20 cellular contexts compared by ENCODE assay signal in the genomic region with DNA sequence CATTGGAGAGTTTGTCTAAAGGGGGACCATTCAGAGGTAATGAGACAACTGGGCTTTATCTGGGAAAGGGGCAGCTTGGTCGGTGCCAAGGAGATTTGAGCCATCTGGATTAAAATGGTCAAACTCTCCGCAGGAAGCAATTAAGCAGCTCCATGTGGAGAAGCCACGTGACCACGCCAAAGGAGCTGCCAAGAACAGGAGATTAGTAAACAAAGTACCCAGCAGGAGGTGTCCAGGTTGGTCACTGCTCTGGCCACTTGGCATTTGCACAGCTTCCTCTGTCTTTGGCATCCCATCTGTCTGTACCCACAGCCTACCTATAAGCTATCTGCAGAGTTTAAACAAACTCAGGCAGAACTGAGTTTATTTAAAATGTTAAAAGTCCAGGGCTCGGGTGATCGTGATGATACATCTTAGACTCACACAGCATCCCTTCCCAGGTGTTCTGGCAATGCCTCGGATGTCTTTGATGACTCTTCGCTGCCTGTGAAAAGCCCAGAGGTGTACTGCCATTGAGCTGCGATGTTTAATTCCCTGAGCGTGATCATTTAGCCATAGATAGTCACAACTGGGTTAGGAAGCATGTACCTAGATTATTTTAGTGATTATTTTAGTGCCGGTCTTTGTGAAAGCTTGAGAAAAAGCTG.
A peak's percentile ranks its signal among the peaks of the same experiment; 100 is the strongest.
DNase-seq lines count a peak whose midpoint lies in the region; ATAC-seq and TF ChIP-seq lines count a peak whose summit lies in the region.
"Had no signal": no experiment of that assay in that cellular context is flagged by ENCODE, and none has a peak within 500 bp of the region (broad histone marks: within the 10 kb centered on the region; RNA-seq: fewer than 3 reads in every experiment).

No MANE protein-coding gene starts in this region.

- POLR2A ChIA-PET in WTC11 (lab: Charles Lee) = no interaction called here

- H3K9me3 Mint-ChIP-seq in WTC11 = peaks cover 7% of the 10 kb centered on the region; the same call in 1 of the 2 replicates
- H3K9me3 Mint-ChIP-seq in activated naive CD4-positive, alpha-beta T cell treated with anti-CD3 and anti-CD28 coated beads for 36 hours = peaks cover 5% of the 10 kb centered on the region

- no peak overlapping the region for H3K27ac Mint-ChIP-seq in WTC11
- H3K27ac Mint-ChIP-seq in activated naive CD4-positive, alpha-beta T cell treated with anti-CD3 and anti-CD28 coated beads for 36 hours = no peak overlapping the region
- H3K27ac Mint-ChIP-seq: activated B cell treated with CpG ODN at 0.5 μM for 24 hours; activated naive CD8-positive, alpha-beta T cell treated with anti-CD3 and anti-CD28 coated beads for 36 hours; endodermal cell; memory B cell; natural killer cell had no signal

- H3K27me3 Mint-ChIP-seq in WTC11 (ENCODE audit: low read depth) = no peaks in the 10 kb centered on the region
- no peaks in the 10 kb centered on the region for H3K27me3 Mint-ChIP-seq in activated naive CD4-positive, alpha-beta T cell treated with anti-CD3 and anti-CD28 coated beads for 36 hours (ENCODE audit: low read depth)
- H3K27me3 Mint-ChIP-seq: activated B cell treated with CpG ODN at 0.5 μM for 24 hours; activated naive CD8-positive, alpha-beta T cell treated with anti-CD3 and anti-CD28 coated beads for 36 hours had no signal

- in situ Hi-C loops in G401 (cut with HindIII; ENCODE audit: low sequenced_read_pairs) = no loop called here

- no peaks in the 10 kb centered on the region for H3K36me3 Mint-ChIP-seq in WTC11
- H3K36me3 Mint-ChIP-seq in activated naive CD4-positive, alpha-beta T cell treated with anti-CD3 and anti-CD28 coated beads for 36 hours (ENCODE audit: low read depth) = no peaks in the 10 kb centered on the region
- H3K36me3 Mint-ChIP-seq: activated naive CD8-positive, alpha-beta T cell treated with anti-CD3 and anti-CD28 coated beads for 36 hours; memory B cell; natural killer cell had no signal

- CTCF ChIA-PET in WTC11 (lab: Charles Lee) = interaction anchor here (1.1 to 1.4 kb wide), 2 partner anchors 21 to 415 kb away, joined by 3 to 7 read pairs; no protein-coding TSS in a partner anchor
- CTCF ChIA-PET in activated naive CD4-positive, alpha-beta T cell treated with anti-CD3 and anti-CD28 coated beads for 36 hours (lab: Charles Lee) = interaction anchor here (1.0 kb wide), 1 partner anchor 11 kb away, joined by 3 read pairs; no protein-coding TSS in a partner anchor

- H3K4me3 Mint-ChIP-seq in WTC11 = no peak overlapping the region
- no peak overlapping the region for H3K4me3 Mint-ChIP-seq in activated naive CD4-positive, alpha-beta T cell treated with anti-CD3 and anti-CD28 coated beads for 36 hours
- H3K4me3 Mint-ChIP-seq: activated B cell treated with CpG ODN at 0.5 μM for 24 hours; activated naive CD8-positive, alpha-beta T cell treated with anti-CD3 and anti-CD28 coated beads for 36 hours; endodermal cell; memory B cell; natural killer cell had no signal

- peaks cover 31% of the 10 kb centered on the region for H3K4me1 Mint-ChIP-seq in WTC11
- no peaks in the 10 kb centered on the region for H3K4me1 Mint-ChIP-seq in activated naive CD4-positive, alpha-beta T cell treated with anti-CD3 and anti-CD28 coated beads for 36 hours (ENCODE audit: low read depth)
- H3K4me1 Mint-ChIP-seq: activated B cell treated with CpG ODN at 0.5 μM for 24 hours; activated naive CD8-positive, alpha-beta T cell treated with anti-CD3 and anti-CD28 coated beads for 36 hours; endodermal cell; memory B cell; natural killer cell had no signal

- no peak for TF ChIP-seq CTCF in WTC11 (IDR thresholded peaks at IDR 0.05)

- ATAC-seq in WTC11 = no peak
- no peak for ATAC-seq in HG03045 (IDR thresholded peaks at IDR 0.05; ENCODE audit: unreplicated experiment)
- ATAC-seq: HCT116, natural killer cell had no signal

- DNase-seq in G401 (ENCODE audit: low spot score) (peak; percentile 99), NCI-H1092 treated with DMSO at 0.1 percent for 48 hours (lab: John Stamatoyannopoulos, UW) (peak; percentile 88), WTC11 (ENCODE audit: low spot score) (no peak), head of caudate nucleus (peak in 25 of 42 donors; percentile 17 to 64 (median 30)), DMS53 (lab: John Stamatoyannopoulos, UW) (no peak)
- DNase-seq in activated naive CD4-positive, alpha-beta T cell treated with anti-CD3 and anti-CD28 coated beads for 36 hours = no peak
- no peak for DNase-seq in stimulated activated CD4-positive, alpha-beta T cell treated with anti-CD3 and anti-CD28 coated beads, Interleukin-4, amount 100 ng/mL, for 4 hours
- DNase-seq: activated B cell treated with CpG ODN at 0.5 μM for 24 hours; activated naive CD8-positive, alpha-beta T cell treated with anti-CD3 and anti-CD28 coated beads for 36 hours; Caco-2; central memory CD4-positive, alpha-beta T cell; endodermal cell; natural killer cell; NCI-H446; SJCRH30; stimulated activated CD4-positive, alpha-beta T cell treated with anti-CD3 and anti-CD28 coated beads, Interleukin-2, amount 100 ng/mL, for 48 hours; uterus had no signal

- intact Hi-C loops in head of caudate nucleus (cut with DNase I) = no loop called here
- intact Hi-C loops in activated naive CD4-positive, alpha-beta T cell treated with anti-CD3 and anti-CD28 coated beads for 36 hours (cut with micrococcal nuclease) = no loop called here

TF ChIP-seq in WTC11, 78 proteins besides CTCF, POLR2A, EP300 and RAD21:
- TF ChIP-seq, protein P1, sequence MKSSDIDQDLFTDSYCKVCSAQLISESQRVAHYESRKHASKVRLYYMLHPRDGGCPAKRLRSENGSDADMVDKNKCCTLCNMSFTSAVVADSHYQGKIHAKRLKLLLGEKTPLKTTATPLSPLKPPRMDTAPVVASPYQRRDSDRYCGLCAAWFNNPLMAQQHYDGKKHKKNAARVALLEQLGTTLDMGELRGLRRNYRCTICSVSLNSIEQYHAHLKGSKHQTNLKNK (CRISPR knock-in tag; IDR thresholded peaks at IDR 0.05) = no peak
- no peak for TF ChIP-seq NR2C2 (CRISPR knock-in tag; IDR thresholded peaks at IDR 0.05)
- no peak for TF ChIP-seq HMGA2 (CRISPR knock-in tag; IDR thresholded peaks at IDR 0.05)
- TF ChIP-seq, protein P2, sequence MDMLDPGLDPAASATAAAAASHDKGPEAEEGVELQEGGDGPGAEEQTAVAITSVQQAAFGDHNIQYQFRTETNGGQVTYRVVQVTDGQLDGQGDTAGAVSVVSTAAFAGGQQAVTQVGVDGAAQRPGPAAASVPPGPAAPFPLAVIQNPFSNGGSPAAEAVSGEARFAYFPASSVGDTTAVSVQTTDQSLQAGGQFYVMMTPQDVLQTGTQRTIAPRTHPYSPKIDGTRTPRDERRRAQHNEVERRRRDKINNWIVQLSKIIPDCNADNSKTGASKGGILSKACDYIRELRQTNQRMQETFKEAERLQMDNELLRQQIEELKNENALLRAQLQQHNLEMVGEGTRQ (CRISPR knock-in tag; IDR thresholded peaks at IDR 0.05) = peak; percentile 47
- TF ChIP-seq, protein P3, sequence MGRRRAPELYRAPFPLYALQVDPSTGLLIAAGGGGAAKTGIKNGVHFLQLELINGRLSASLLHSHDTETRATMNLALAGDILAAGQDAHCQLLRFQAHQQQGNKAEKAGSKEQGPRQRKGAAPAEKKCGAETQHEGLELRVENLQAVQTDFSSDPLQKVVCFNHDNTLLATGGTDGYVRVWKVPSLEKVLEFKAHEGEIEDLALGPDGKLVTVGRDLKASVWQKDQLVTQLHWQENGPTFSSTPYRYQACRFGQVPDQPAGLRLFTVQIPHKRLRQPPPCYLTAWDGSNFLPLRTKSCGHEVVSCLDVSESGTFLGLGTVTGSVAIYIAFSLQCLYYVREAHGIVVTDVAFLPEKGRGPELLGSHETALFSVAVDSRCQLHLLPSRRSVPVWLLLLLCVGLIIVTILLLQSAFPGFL (CRISPR knock-in tag; IDR thresholded peaks at IDR 0.05; ENCODE audit: borderline replicate concordance) = no peak
- TF ChIP-seq, protein P4, sequence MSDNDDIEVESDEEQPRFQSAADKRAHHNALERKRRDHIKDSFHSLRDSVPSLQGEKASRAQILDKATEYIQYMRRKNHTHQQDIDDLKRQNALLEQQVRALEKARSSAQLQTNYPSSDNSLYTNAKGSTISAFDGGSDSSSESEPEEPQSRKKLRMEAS (CRISPR knock-in tag; IDR thresholded peaks at IDR 0.05) = no peak
- TF ChIP-seq TEAD1 (CRISPR knock-in tag; IDR thresholded peaks at IDR 0.05) = no peak

Comparison
In these comparisons a context has a peak if more than half of its experiments do, and no peak if none do; other contexts are left out.
1. DNase-seq: peak in G401 (single experiment), NCI-H1092 treated with DMSO at 0.1 percent for 48 hours (single experiment) and head of caudate nucleus (25 of 42); none in WTC11 (single experiment), DMS53 (single experiment), activated naive CD4-positive, alpha-beta T cell treated with anti-CD3 and anti-CD28 coated beads for 36 hours (single experiment) and stimulated activated CD4-positive, alpha-beta T cell treated with anti-CD3 and anti-CD28 coated beads, Interleukin-4, amount 100 ng/mL, for 4 hours (0 of 2).